22 cellular contexts compared by ENCODE assay signal in the genomic region with DNA sequence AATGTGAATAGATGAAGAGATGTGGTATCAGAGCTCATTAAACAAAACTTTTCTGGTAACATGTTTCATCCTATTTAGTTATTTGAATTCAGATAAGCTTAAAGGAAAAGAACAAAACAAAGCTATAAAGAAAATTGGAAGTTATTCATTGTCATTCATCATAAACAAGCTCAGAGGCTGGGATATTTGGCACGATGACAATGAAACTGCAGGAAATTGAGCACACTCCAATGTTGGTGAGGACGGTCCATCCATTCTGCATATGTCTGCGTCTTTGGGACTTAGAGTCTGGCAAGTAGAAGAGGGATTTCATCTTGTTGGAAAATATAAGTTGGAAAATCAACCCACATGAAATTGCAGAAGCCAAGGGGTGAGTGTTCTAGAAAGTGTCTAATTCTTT.
DNase-seq lines count a peak whose midpoint lies in the region; ATAC-seq and TF ChIP-seq lines count a peak whose summit lies in the region.
"Had no signal": no experiment of that assay in that cellular context is flagged by ENCODE, and none has a peak within 500 bp of the region (broad histone marks: within the 10 kb centered on the region; RNA-seq: fewer than 3 reads in every experiment).

No MANE protein-coding gene starts in this region.

- intact Hi-C loops in lower leg skin (cut with DNase I; ENCODE audit: low total_unique reads) = no loop called here

- H2BK120ac ChIP-seq in neuronal stem cell (ENCODE audit: low read depth, low read length) = no peak overlapping the region

- H2AK5ac ChIP-seq in neuronal stem cell (ENCODE audit: low read depth, low read length) = no peak overlapping the region

- H3K14ac ChIP-seq in neuronal stem cell (ENCODE audit: low read length) = no peak overlapping the region

- no peak overlapping the region for H3K4me2 ChIP-seq in neuronal stem cell (ENCODE audit: insufficient read depth, low read length, poor library complexity, severe bottlenecking)

- no peak overlapping the region for H2BK5ac ChIP-seq in neuronal stem cell (ENCODE audit: low read length)

- H4K91ac ChIP-seq in neuronal stem cell (ENCODE audit: low read depth, low read length, poor library complexity) = no peak overlapping the region

- no peak overlapping the region for H4K8ac ChIP-seq in neuronal stem cell (ENCODE audit: low read depth, low read length)

- TF ChIP-seq CTCF in lower leg skin (IDR thresholded peaks at IDR 0.05) = no peak

- H3K23ac ChIP-seq in neuronal stem cell (ENCODE audit: low read depth, low read length, poor library complexity) = no peak overlapping the region

- no peak for ATAC-seq in GM18505 (IDR thresholded peaks at IDR 0.05; ENCODE audit: unreplicated experiment)
- ATAC-seq: CD8-positive, alpha-beta T cell; Panc1 had no signal

- H3K18ac ChIP-seq in neuronal stem cell (ENCODE audit: low read length) = no peak overlapping the region

- peaks cover 0 to 6% of the 10 kb centered on the region in 2 donors for H3K9me3 ChIP-seq in neuronal stem cell (replicated peaks in 1 of 2; ENCODE audit: control insufficient read depth in 2 of 2, insufficient read depth in 1 of 2, low read depth in 1 of 2, low read length in 2 of 2)

- H3K4me3 ChIP-seq in neuronal stem cell (ENCODE audit: low read length in 2 of 2) (no peak overlapping the region), lower leg skin (ENCODE audit: low read depth, poor library complexity, severe bottlenecking) (no peak overlapping the region)
- H3K4me3 ChIP-seq: SK-N-MC had no signal

- H3K27me3 ChIP-seq in neuronal stem cell (ENCODE audit: control insufficient read depth in 3 of 3, insufficient read depth in 3 of 3, low read depth in 1 of 3, low read length in 3 of 3) = no peaks in the 10 kb centered on the region

- H2AFZ ChIP-seq in neuronal stem cell (ENCODE audit: low read length) = peak overlapping the region; percentile 16

- DNase-seq in NCI-H1105 (lab: John Stamatoyannopoulos, UW) (peak; percentile 7), NCI-H446 (lab: John Stamatoyannopoulos, UW) (peak; percentile 50 to 83), dermis microvascular lymphatic vessel endothelial cell (ENCODE audit: low read depth in 2 of 2) (peak; percentile 42 to 57), neuronal stem cell (ENCODE audit: low spot score) (no peak), germinal center (ENCODE audit: low spot score) (no peak), lower leg skin (ENCODE audit: low spot score in 2 of 2) (no peak)
- DNase-seq: CD8-positive, alpha-beta T cell; DMS 273 treated with DMSO at 0.1 percent for 48 hours; DMS79; EL; GF-D8; NCI-H1092; NCI-H1436 treated with DMSO at 0.1 percent for 48 hours; NCI-H2029; NCI-H2171; NCI-H226; NCI-H524; SIG-M5 had no signal

- no peak overlapping the region for H3K27ac ChIP-seq in neuronal stem cell (replicated peaks; ENCODE audit: low read length)
- H3K27ac ChIP-seq: C4-2B, SK-N-MC had no signal

- H3K4me1 ChIP-seq in neuronal stem cell (ENCODE audit: control insufficient read depth in 2 of 2, insufficient read depth in 1 of 2, low read depth in 1 of 2, low read length in 2 of 2) = peaks cover 0 to 6% of the 10 kb centered on the region in 2 donors

- H2BK12ac ChIP-seq in neuronal stem cell (ENCODE audit: low read length) = no peak overlapping the region

- H3K4ac ChIP-seq in neuronal stem cell (ENCODE audit: low read length) = no peak overlapping the region

- no peaks in the 10 kb centered on the region for H3K79me1 ChIP-seq in neuronal stem cell (ENCODE audit: low read depth, low read length)

- H2BK15ac ChIP-seq in neuronal stem cell (ENCODE audit: low read length) = no peak overlapping the region

- TF ChIP-seq POLR2A in lower leg skin (IDR thresholded peaks at IDR 0.05) = no peak
- TF ChIP-seq POLR2A in GM18505 (IDR thresholded peaks at IDR 0.05; ENCODE audit: borderline replicate concordance, extremely low read depth, insufficient read depth, insufficient read length) = no peak

- H3K9ac ChIP-seq in neuronal stem cell (ENCODE audit: low read depth, low read length, poor library complexity) = no peak overlapping the region

- no CpG with 5 or more reads among the region's 3 CpGs for WGBS in neuronal stem cell (ENCODE audit: extremely low coverage in 2 of 2, insufficient read length in 2 of 2, insufficient replicate concordance in 1 of 2), 2 donors
- WGBS in lower leg skin, 2 donors = 34 to 41% methylated on average over 3 of the region's 3 CpGs

- no peaks in the 10 kb centered on the region for H3K36me3 ChIP-seq in neuronal stem cell (replicated peaks in 1 of 2; ENCODE audit: control insufficient read depth in 2 of 2, insufficient read depth in 2 of 2, low read length in 2 of 2)

Comparison
In these comparisons a context has a peak if more than half of its experiments do, and no peak if none do; other contexts are left out.
1. DNase-seq: peak in NCI-H1105 (single experiment), NCI-H446 (2 of 2) and dermis microvascular lymphatic vessel endothelial cell (2 of 2); none in neuronal stem cell (single experiment), germinal center (single experiment) and lower leg skin (0 of 2).